8 cellular contexts compared by ENCODE assay signal in the genomic region with DNA sequence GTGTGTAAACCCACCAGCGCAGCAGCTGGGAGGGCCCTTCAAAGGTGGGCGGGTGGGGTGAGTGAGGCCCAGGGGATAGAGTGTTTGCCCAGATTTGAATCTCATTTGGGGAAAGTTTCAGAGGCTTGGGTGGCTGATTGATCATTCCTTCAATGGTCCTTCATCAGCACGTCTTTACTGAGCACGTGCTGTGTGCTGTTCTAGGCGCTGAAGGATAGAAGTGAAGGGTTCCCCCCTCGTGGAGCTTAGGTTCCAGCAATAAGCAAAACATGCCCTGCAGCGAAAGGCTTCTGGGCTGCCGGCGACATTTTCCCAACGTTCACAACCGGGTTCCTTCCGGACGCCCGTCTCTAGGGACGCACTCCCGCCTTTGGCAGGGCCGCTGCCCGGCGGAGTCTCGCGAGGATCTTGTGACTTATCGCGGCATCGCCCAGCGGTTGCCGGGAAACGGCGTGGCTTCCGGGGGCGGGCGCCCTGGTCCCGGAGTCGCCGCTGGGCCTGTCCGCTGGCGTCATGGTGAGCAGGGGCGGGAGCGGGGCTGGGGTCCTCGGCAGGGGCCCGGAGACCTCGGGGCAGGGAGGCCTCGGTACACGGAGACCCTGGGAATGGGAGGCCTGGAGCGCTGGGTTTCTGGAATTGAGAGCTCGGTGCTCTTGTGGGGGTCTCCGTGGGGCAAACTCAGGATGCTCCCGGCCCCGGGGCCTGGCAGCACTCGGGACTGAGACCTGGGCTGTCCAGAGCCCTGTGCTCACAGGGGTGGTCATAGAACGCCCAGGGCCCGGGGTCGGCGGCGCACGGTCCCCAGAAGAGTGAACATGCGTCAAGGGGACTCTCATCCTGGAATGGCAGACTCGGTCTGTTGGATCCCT. TPM values are rescaled to one million over a fixed set of nuclear protein-coding genes. Genes with fewer than 3 reads are reported as not detected.
DNase-seq lines count a peak whose midpoint lies in the region; ATAC-seq and TF ChIP-seq lines count a peak whose summit lies in the region.

No MANE protein-coding gene starts in this region.

- TF ChIP-seq POLR2A in GM10847 (IDR thresholded peaks at IDR 0.05; ENCODE audit: extremely low read depth, insufficient read length) = peak; percentile 46

- DNase-seq in NCI-H226 (peak; percentile 90), left lobe of liver (ENCODE audit: low spot score) (peak; percentile 93)
- peak; percentile 66 to 79 for DNase-seq in activated CD4-positive, alpha-beta T cell treated with anti-CD3 and anti-CD28 coated beads for 24 hours (ENCODE audit: low read depth in 2 of 2)
- peak; percentile 81 to 88 for DNase-seq in stimulated activated CD4-positive, alpha-beta T cell treated with anti-CD3 and anti-CD28 coated beads, Interleukin-2, amount 100 ng/mL, for 24 hours

- ATAC-seq in HG03066 (IDR thresholded peaks at IDR 0.05; ENCODE audit: low read depth, unreplicated experiment) = peak; percentile 70
- peak; percentile 90 for ATAC-seq in left lobe of liver
- no peak for ATAC-seq in HG02973 (IDR thresholded peaks at IDR 0.05; ENCODE audit: unreplicated experiment)

- H3K27ac ChIP-seq in cingulate gyrus (ENCODE audit: low read depth, low read length) = peak overlapping the region; percentile 72

RNA-seq across cellular contexts. Expression of gene DBNDD1, which starts 3.2 kb away (rescaled TPM):
- total RNA-seq in left lobe of liver = 3.3 TPM

RNA-seq across cellular contexts. Expression of gene PRDM7, which starts 54.7 kb away (rescaled TPM):
- total RNA-seq in left lobe of liver = not detected
